In the genomic region with DNA sequence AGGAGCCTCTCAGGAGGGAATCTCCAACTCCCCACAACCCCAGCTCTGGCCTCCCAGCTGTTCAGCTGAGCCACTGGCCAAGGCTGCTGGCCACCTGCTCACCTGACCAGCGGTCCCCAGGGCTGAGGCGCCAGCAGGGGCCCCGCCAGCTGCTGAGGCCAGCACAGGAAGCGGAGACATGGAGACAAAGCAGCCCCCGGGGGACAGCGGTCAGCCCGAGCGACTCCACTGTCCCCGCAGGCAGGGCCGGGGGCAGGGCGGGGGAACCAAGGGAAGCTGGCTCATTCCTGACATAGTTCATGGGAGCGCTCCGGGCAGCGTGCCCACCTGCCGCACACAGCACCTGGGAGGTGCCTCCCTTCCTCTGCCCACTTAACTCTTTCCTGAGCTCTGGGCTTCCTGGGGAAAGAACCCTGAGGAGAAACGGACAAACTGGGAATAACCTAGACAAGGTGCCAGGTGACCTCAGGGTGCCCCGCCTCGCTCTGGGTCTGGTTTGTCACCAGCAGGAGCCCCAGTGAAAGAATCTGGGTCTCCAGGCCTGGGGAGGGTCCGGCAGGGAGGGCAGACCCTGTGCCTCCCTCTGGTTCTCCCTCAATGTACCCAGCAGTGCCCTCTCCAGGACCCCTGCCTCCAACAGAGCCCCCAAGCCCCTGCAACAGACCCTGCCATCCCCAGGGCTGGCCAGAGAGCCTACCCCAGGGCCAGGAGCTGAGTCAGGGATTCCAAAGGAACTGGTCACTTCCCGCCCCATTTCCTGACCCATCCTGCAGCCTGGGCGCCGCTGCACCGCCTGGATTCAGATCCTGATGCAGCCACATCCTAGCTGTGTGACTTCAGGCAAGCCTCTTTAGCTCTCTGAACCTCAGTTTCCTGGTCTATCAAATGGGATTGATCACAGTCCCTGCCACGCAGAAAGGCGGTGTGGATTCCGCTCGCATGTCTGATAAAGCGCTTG, we compare ENCODE assay signal across 1 cellular context.
TF ChIP-seq lines count a peak whose summit lies in the region.

No MANE protein-coding gene starts in this region.

TF ChIP-seq in IMR-90, 13 proteins besides CTCF, POLR2A, EP300 and RAD21:
- TF ChIP-seq, protein P1, sequence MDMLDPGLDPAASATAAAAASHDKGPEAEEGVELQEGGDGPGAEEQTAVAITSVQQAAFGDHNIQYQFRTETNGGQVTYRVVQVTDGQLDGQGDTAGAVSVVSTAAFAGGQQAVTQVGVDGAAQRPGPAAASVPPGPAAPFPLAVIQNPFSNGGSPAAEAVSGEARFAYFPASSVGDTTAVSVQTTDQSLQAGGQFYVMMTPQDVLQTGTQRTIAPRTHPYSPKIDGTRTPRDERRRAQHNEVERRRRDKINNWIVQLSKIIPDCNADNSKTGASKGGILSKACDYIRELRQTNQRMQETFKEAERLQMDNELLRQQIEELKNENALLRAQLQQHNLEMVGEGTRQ (IDR thresholded peaks at IDR 0.05; ENCODE audit: low read depth, low read length) = no peak
- peak; percentile 98 for TF ChIP-seq RCOR1 (IDR thresholded peaks at IDR 0.05; ENCODE audit: insufficient replicate concordance, low read length)
- TF ChIP-seq MAZ (IDR thresholded peaks at IDR 0.05; ENCODE audit: borderline replicate concordance, low read depth, low read length) = peak; percentile 31; the same call in 1 of the 2 replicates
- TF ChIP-seq FOS (IDR thresholded peaks at IDR 0.05; ENCODE audit: low read depth, low read length) = peak; percentile 66; the same call in 1 of the 2 replicates
- TF ChIP-seq CEBPB (IDR thresholded peaks at IDR 0.05; ENCODE audit: low read depth, low read length) = no peak
- no peak for TF ChIP-seq RFX5 (IDR thresholded peaks at IDR 0.05; ENCODE audit: low read depth, low read length)
- TF ChIP-seq MAFK (IDR thresholded peaks at IDR 0.05; ENCODE audit: low read depth, low read length) = peak; percentile 81
- TF ChIP-seq BHLHE40 (IDR thresholded peaks at IDR 0.05; ENCODE audit: low read depth, low read length) = no peak
